Comparison of ENCODE assay signal across 8 cellular contexts in the genomic region with DNA sequence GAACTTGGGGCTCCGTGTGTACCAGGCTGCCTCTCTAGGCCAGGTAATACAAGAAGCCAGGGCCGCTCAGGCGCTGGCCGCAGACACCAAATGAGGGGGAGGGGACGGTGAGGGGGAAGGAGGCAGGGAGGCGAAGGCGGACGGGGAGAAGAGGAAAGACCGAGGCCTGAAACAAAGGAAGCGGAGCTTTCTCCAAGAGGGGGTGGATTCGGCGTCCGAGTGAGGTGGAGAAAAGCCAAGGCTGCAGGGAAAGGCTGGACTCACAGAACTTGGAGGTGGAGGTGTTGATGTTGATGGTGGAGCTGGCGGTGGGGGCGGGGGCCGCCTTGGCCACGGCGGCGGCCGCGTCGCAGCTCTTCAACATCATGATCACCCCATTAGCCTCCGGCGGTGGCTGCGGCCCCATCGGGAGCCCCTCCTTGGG. TPM values are rescaled to one million over a fixed set of nuclear protein-coding genes. Genes with fewer than 3 reads are reported as not detected.
DNase-seq lines count a peak whose midpoint lies in the region; ATAC-seq and TF ChIP-seq lines count a peak whose summit lies in the region.

No MANE protein-coding gene starts in this region.

- POLR2A ChIA-PET in AG04449 (lab: Yijun Ruan, JAX): interaction anchor here (0.6 to 1.6 kb wide), 5 partner anchors 12 to 391 kb away, joined by 3 to 5 read pairs (median 3); partner anchors contain the start of gene NANOS1

- no peaks in the 10 kb centered on the region for H3K36me3 ChIP-seq in SJCRH30

- H3K9me3 ChIP-seq in SJCRH30 (replicated peaks): no peaks in the 10 kb centered on the region

- peak overlapping the region; percentile 74 for H3K27ac ChIP-seq in SJCRH30
- peak overlapping the region; percentile 84 for H3K27ac ChIP-seq in angular gyrus (ENCODE audit: low read depth, low read length)

- TF ChIP-seq CTCF in AG04449 (IDR thresholded peaks at IDR 0.05; ENCODE audit: insufficient read depth, low read length, missing control alignments): no peak

- peak overlapping the region; percentile 90 for H3K4me3 ChIP-seq in AG04449 (ENCODE audit: low read depth, low read length)
- peak overlapping the region; percentile 94 for H3K4me3 ChIP-seq in SJCRH30

- no peaks in the 10 kb centered on the region for H3K27me3 ChIP-seq in SJCRH30

- CTCF ChIA-PET in AG04449 (lab: Yijun Ruan, JAX): interaction anchor here (1.4 to 1.9 kb wide), 5 partner anchors 19 to 445 kb away, joined by 3 to 11 read pairs (median 5); no protein-coding TSS in a partner anchor

- peaks cover 8% of the 10 kb centered on the region for H3K4me1 ChIP-seq in SJCRH30

- peak; percentile 21 for ATAC-seq in GM18867 (IDR thresholded peaks at IDR 0.05; ENCODE audit: unreplicated experiment)
- peak; percentile 11 for ATAC-seq in HG03139 (IDR thresholded peaks at IDR 0.05; ENCODE audit: unreplicated experiment)
- no peak for ATAC-seq in GM18519 (IDR thresholded peaks at IDR 0.05; ENCODE audit: low FRiP score, unreplicated experiment)

- DNase-seq in AG04449 (ENCODE audit: low read depth, low spot score): no peak
- DNase-seq in SJCRH30: peak; percentile 61 to 72
- DNase-seq in hepatic stellate cell (ENCODE audit: low spot score): peak; percentile 57
- DNase-seq in retina: peak; percentile 90

RNA-seq across cellular contexts. Expression of gene CACUL1, which starts 0.6 kb away (rescaled TPM):
- total RNA-seq in SJCRH30 (2014; rRNA removed; shearing (Covaris generic)): 50.4 and 52.7 TPM in 2 replicates
